Comparison of ENCODE assay signal across 22 cellular contexts in genomic region chr6:163165922-163166321, GRCh38.
DNase-seq lines count a peak whose midpoint lies in the region; ATAC-seq and FAIRE-seq lines count a peak whose summit lies in the region.
"Had no signal": no experiment of that assay in that cellular context is flagged by ENCODE, and none has a peak within 500 bp of the region (broad histone marks: within the 10 kb centered on the region; RNA-seq: fewer than 3 reads in every experiment).

No MANE protein-coding gene starts in this region.

- no peak for FAIRE-seq in GM19239 (lab: Jason Lieb, UNC)
- FAIRE-seq: G401.6 had no signal

- no peak overlapping the region for H3K27ac Mint-ChIP-seq in activated naive CD4-positive, alpha-beta T cell treated with anti-CD3 and anti-CD28 coated beads, Interleukin-2, amount 50 U/mL, for 72 hours
- H3K27ac Mint-ChIP-seq: naive thymus-derived CD4-positive, alpha-beta T cell; WTC11 had no signal

- DNase-seq in NCI-H1417 treated with DMSO at 0.1 percent for 48 hours (lab: John Stamatoyannopoulos, UW) (peak; percentile 52), astrocyte of the hippocampus (ENCODE audit: low read depth, low spot score) (peak; percentile 9), hypothalamus (lab: John Stamatoyannopoulos, UW) (peak in 39 of 51 donors; percentile 16 to 91 (median 67)), substantia nigra (lab: John Stamatoyannopoulos, UW) (peak in 43 of 49 donors; percentile 27 to 88 (median 70)), GM03348 (ENCODE audit: low spot score) (no peak), GM19239 (ENCODE audit: insufficient read length, low spot score) (no peak)
- DNase-seq in activated naive CD4-positive, alpha-beta T cell treated with anti-CD3 and anti-CD28 coated beads, Interleukin-2, amount 50 U/mL, for 72 hours (ENCODE audit: low spot score in 2 of 2), result no peak
- DNase-seq: activated CD4-positive, alpha-beta T cell treated with anti-CD3 and anti-CD28 coated beads, Interleukin-2, amount 50 U/mL, for 4 hours; activated effector memory CD4-positive, alpha-beta T cell treated with Interleukin-2 at 50 U/mL for 16 hours; gastrocnemius medialis; H7; mesenchymal stem cell; naive thymus-derived CD4-positive, alpha-beta T cell; NCI-H1092 treated with DMSO at 0.1 percent for 48 hours; NCI-H524; ovary; right lobe of liver; RPMI8226; stimulated activated CD4-positive, alpha-beta T cell treated with anti-CD3 and anti-CD28 coated beads, Interleukin-15, amount 100 ng/mL, for 24 hours had no signal

- no peaks in the 10 kb centered on the region for H3K36me3 Mint-ChIP-seq in activated naive CD4-positive, alpha-beta T cell treated with anti-CD3 and anti-CD28 coated beads, Interleukin-2, amount 50 U/mL, for 72 hours
- H3K36me3 Mint-ChIP-seq: naive thymus-derived CD4-positive, alpha-beta T cell had no signal

- ATAC-seq in activated naive CD4-positive, alpha-beta T cell treated with anti-CD3 and anti-CD28 coated beads, Interleukin-2, amount 50 U/mL, for 72 hours, result no peak
- ATAC-seq: gastrocnemius medialis; naive thymus-derived CD4-positive, alpha-beta T cell; right lobe of liver; WTC11 had no signal

- H3K9me3 Mint-ChIP-seq in activated naive CD4-positive, alpha-beta T cell treated with anti-CD3 and anti-CD28 coated beads, Interleukin-2, amount 50 U/mL, for 72 hours, result no peaks in the 10 kb centered on the region

- H3K27ac ChIP-seq in substantia nigra (ENCODE audit: low read depth, low read length, poor library complexity, severe bottlenecking), result peak overlapping the region; percentile 98
- H3K27ac ChIP-seq: epithelial cell of prostate, gastrocnemius medialis, ovary, right lobe of liver had no signal

Comparison
In these comparisons a context has a peak if more than half of its experiments do, and no peak if none do; other contexts are left out.
1. DNase-seq: peak in NCI-H1417 treated with DMSO at 0.1 percent for 48 hours (single experiment), astrocyte of the hippocampus (single experiment), hypothalamus (39 of 51) and substantia nigra (43 of 49); none in GM03348 (single experiment), activated naive CD4-positive, alpha-beta T cell treated with anti-CD3 and anti-CD28 coated beads, Interleukin-2, amount 50 U/mL, for 72 hours (0 of 2) and GM19239 (single experiment).